ENCODE assay signal across 29 cellular contexts in the genomic region with DNA sequence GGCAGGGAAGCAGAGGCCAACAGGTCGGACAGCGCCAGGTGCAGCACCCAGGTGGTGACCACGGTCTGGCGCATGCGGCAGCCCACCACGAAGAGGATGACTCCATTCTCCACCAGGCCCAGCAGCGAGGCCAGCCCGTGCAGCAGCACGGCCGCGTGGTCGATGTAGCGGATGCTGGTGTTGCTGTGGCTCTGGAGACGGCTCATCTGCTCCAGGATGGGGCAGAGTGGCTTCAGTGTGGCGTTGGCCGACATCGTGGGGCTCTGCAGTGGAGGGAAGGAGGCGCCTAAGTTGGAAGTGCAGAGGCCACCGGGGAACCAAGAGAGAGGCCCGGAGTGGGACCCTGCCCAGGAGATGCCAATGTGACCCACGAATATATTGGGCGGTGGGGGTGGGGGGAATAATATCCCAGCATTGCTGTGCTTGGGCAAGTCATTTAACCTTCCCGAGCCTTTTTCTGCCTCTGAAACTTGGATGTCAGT. TPM values are rescaled to one million over a fixed set of nuclear protein-coding genes. Genes with fewer than 3 reads are reported as not detected.
"Had no signal": no experiment of that assay in that cellular context is flagged by ENCODE, and none has a peak within 500 bp of the region (broad histone marks: within the 10 kb centered on the region; RNA-seq: fewer than 3 reads in every experiment).

No MANE protein-coding gene starts in this region.

- H3K4me3 ChIP-seq: breast epithelium, SJCRH30 had no signal

- DNase-seq: activated CD4-positive, alpha-beta T cell treated with anti-CD3 and anti-CD28 coated beads for 48 hours; activated CD4-positive, alpha-beta T cell treated with anti-CD3 and anti-CD28 coated beads, Interleukin-2, amount 50 U/mL, for 4 hours; activated CD4-positive, CD25-positive, alpha-beta regulatory T cell treated with anti-CD3 and anti-CD28 coated beads, Interleukin-2, amount 50 U/mL, for 72 hours; activated CD8-positive, alpha-beta memory T cell treated with anti-CD3 and anti-CD28 coated beads, Interleukin-2, amount 50 U/mL, for 48 hours; activated CD8-positive, alpha-beta T cell treated with anti-CD3 and anti-CD28 coated beads, Interleukin-2, amount 10 ng/mL, durations not matched to agents 7 days and 5 days; activated effector memory CD4-positive, alpha-beta T cell treated with Interleukin-2 at 50 U/mL for 16 hours; activated naive CD4-positive, alpha-beta T cell; activated T-cell treated with anti-CD3 and anti-CD28 coated beads, Interleukin-2, amount 50 U/mL, for 1 hour; central memory CD4-positive, alpha-beta T cell; NCI-H1048; NCI-H1417; NCI-H1930; NCI-H2171 treated with DMSO at 0.1 percent for 48 hours; NCI-H345; NCI-H510A; NCI-H526 treated with DMSO at 0.1 percent for 48 hours; NCI-H82; Right ventricle myocardium superior; SJCRH30; SW 1271; T-helper 9 cell had no signal

- H3K27ac Mint-ChIP-seq: activated naive CD4-positive, alpha-beta T cell treated with anti-CD3 and anti-CD28 coated beads, Interleukin-2, amount 50 U/mL, for 24 hours; WTC11 had no signal

- H3K4me3 Mint-ChIP-seq: activated CD8-positive, alpha-beta T cell treated with anti-CD3 and anti-CD28 coated beads, Interleukin-2, amount 10 ng/mL, durations not matched to agents 7 days and 5 days; activated naive CD4-positive, alpha-beta T cell treated with anti-CD3 and anti-CD28 coated beads, Interleukin-2, amount 50 U/mL, for 24 hours; WTC11 had no signal

- H3K27me3 Mint-ChIP-seq: activated naive CD4-positive, alpha-beta T cell treated with anti-CD3 and anti-CD28 coated beads, Interleukin-2, amount 50 U/mL, for 24 hours had no signal

- ATAC-seq: activated CD8-positive, alpha-beta T cell treated with anti-CD3 and anti-CD28 coated beads, Interleukin-2, amount 10 ng/mL, durations not matched to agents 7 days and 5 days; SK-N-SH treated with all-trans-retinoic acid at 6 μM for 48 hours had no signal

- H3K9me3 ChIP-seq: breast epithelium, Peyer's patch, SJCRH30 had no signal

- H3K27me3 ChIP-seq: breast epithelium, Peyer's patch, SJCRH30 had no signal

- H3K4me1 ChIP-seq: breast epithelium, SJCRH30 had no signal

- H3K9me3 Mint-ChIP-seq: activated naive CD4-positive, alpha-beta T cell treated with anti-CD3 and anti-CD28 coated beads, Interleukin-2, amount 50 U/mL, for 24 hours; WTC11 had no signal

- H3K27ac ChIP-seq: breast epithelium, RWPE1, SJCRH30 had no signal

- H3K36me3 ChIP-seq: breast epithelium had no signal

RNA-seq across cellular contexts. Expression of gene PTGDR2, which starts 2.2 kb away (rescaled TPM):
- total RNA-seq: SJCRH30 had no signal

RNA-seq across cellular contexts. Expression of gene ZP1, which starts 13.8 kb away (rescaled TPM):
- total RNA-seq: aorta; Right ventricle myocardium superior; SJCRH30; T-helper 1 cell treated with Interleukin-12 subunit alpha and Interleukin-12 subunit beta and Interleukin-4 antibody, amounts not matched to agents 30 ng/mL and 1 ng/mL, for 36 hours; WTC11 had no signal
- polyA plus RNA-seq: aorta had no signal
